In genomic region chr1:168469690-168470089, GRCh38 we compare ENCODE assay signal across 8 cellular contexts.
DNase-seq lines count a peak whose midpoint lies in the region; ATAC-seq and TF ChIP-seq lines count a peak whose summit lies in the region.

No MANE protein-coding gene starts in this region.

- no peaks in the 10 kb centered on the region for H3K36me3 ChIP-seq in HCT116 (ENCODE audit: control insufficient read depth in 1 of 2, insufficient read depth in 2 of 2, low read length in 2 of 2)

- H3K36me3 Mint-ChIP-seq in T-helper 17 cell (ENCODE audit: low read depth) (peaks cover 3% of the 10 kb centered on the region), osteocyte (ENCODE audit: unreplicated experiment) (no peaks in the 10 kb centered on the region)

- peaks cover 20 to 41% of the 10 kb centered on the region in 2 experiments for H3K4me1 ChIP-seq in HCT116 (ENCODE audit: control insufficient read depth in 1 of 2, insufficient read depth in 2 of 2, low read length in 2 of 2)

- intact Hi-C loops in HCT116 (cut with micrococcal nuclease), result no loop called here

- no peak overlapping the region for H3K9ac ChIP-seq in HCT116 (ENCODE audit: low read length)

- CTCF ChIA-PET in HCT116 (lab: Charles Lee), result interaction anchor here (1.6 to 1.7 kb wide), 2 partner anchors 30 to 127 kb away, joined by 5 read pairs; no protein-coding TSS in a partner anchor

- peak overlapping the region; percentile 30; the same call in 1 of the 2 replicates for H3K27ac ChIP-seq in HCT116 (ENCODE audit: low read depth, low read length)

- H3K4me3 Mint-ChIP-seq in T-helper 17 cell (no peak overlapping the region), osteocyte (ENCODE audit: unreplicated experiment) (no peak overlapping the region)

- BruUV-seq in HCT116 (replicated peaks; lab: Mats Ljungman, UMichigan), result no TSS peak

- no peaks in the 10 kb centered on the region for H3K9me2 ChIP-seq in HCT116 (ENCODE audit: insufficient read depth)

- H4K20me1 ChIP-seq in HCT116 (ENCODE audit: insufficient read depth), result no peaks in the 10 kb centered on the region

- H3K4me3 ChIP-seq in HCT116 (replicated peaks in 1 of 2; ENCODE audit: low read depth in 1 of 2, low read length in 2 of 2), result 0 out of 4 replicates have a peak overlapping the region, but pooled peaks of 1 of the 2 experiments have one; percentile 10

- no peaks in the 10 kb centered on the region for H3K27me3 ChIP-seq in HCT116 (ENCODE audit: insufficient read depth, low read length)

- peak overlapping the region; percentile 93 for H2AFZ ChIP-seq in HCT116 (ENCODE audit: low read depth, low read length, poor library complexity, severe bottlenecking)

- TF ChIP-seq POLR2A in HCT116 (IDR thresholded peaks at IDR 0.05; ENCODE audit: borderline replicate concordance, extremely low read depth, insufficient read depth, insufficient read length), result no peak

- no peaks in the 10 kb centered on the region for H3K79me2 ChIP-seq in HCT116 (ENCODE audit: insufficient read depth, low read length)

- H3K4me1 Mint-ChIP-seq in T-helper 17 cell, result peaks cover 31% of the 10 kb centered on the region
- H3K4me1 Mint-ChIP-seq in osteocyte (ENCODE audit: unreplicated experiment), result peaks cover 59% of the 10 kb centered on the region

- TF ChIP-seq CTCF in HCT116 (IDR thresholded peaks at IDR 0.05 in 2 of 3, conservative IDR thresholded peaks at IDR 0.05 in 1 of 3; ENCODE audit: borderline replicate concordance in 1 of 3, insufficient read depth in 1 of 3, low read depth in 2 of 3, low read length in 2 of 3), result no peak
- no peak for TF ChIP-seq CTCF in osteocyte (IDR thresholded peaks at IDR 0.05)

- 0 out of 2 replicates have a peak, but pooled peaks have one; percentile 4 for TF ChIP-seq RAD21 in HCT116 (IDR thresholded peaks at IDR 0.05; ENCODE audit: low read depth)

- H3K27ac Mint-ChIP-seq in T-helper 17 cell (peak overlapping the region; percentile 57), osteocyte (ENCODE audit: unreplicated experiment) (peak overlapping the region; percentile 77)

- H3K4me2 ChIP-seq in HCT116 (ENCODE audit: low read length), result peak overlapping the region; percentile 56

- DNase-seq in HCT116 (ENCODE audit: low read depth, low spot score), result peak; percentile 56
- no peak for DNase-seq in T-helper 17 cell
- peak; percentile 57 for DNase-seq in ecto neural progenitor cell (ENCODE audit: low spot score)
- no peak for DNase-seq in osteocyte (ENCODE audit: extremely low spot score, unreplicated experiment)
- DNase-seq in midbrain (lab: John Stamatoyannopoulos, UW), result no peak
- DNase-seq in T-helper 9 cell, result no peak
- DNase-seq in anterior cingulate cortex (lab: John Stamatoyannopoulos, UW), result no peak

- POLR2A ChIA-PET in HCT116 (lab: Charles Lee), result no interaction called here

- H3K9me3 ChIP-seq in HCT116 (ENCODE audit: control insufficient read depth in 1 of 2, insufficient read depth in 1 of 2, low read depth in 1 of 2, low read length in 2 of 2) (peaks cover 0 to 3% of the 10 kb centered on the region in 2 experiments; a peak in 1 of 4 replicates), T-helper 17 cell (ENCODE audit: control insufficient read depth, low read length, poor library complexity, severe bottlenecking) (no peaks in the 10 kb centered on the region)

- H3K9me3 Mint-ChIP-seq in osteocyte (ENCODE audit: unreplicated experiment), result no peaks in the 10 kb centered on the region

- ATAC-seq in HCT116 (peak; percentile 87), T-helper 17 cell (peak; percentile 59), GM21360 (IDR thresholded peaks at IDR 0.05; ENCODE audit: unreplicated experiment) (no peak)

- H3K27me3 Mint-ChIP-seq in T-helper 17 cell (no peaks in the 10 kb centered on the region), osteocyte (ENCODE audit: unreplicated experiment) (no peaks in the 10 kb centered on the region)

- RAD21 ChIA-PET in HCT116 (lab: Charles Lee; ENCODE audit: low non-redundant PET in 1 of 2, low total read pairs in 2 of 2, uncharacterized antibody in 2 of 2, unreplicated experiment in 2 of 2), result no interaction called here

TF ChIP-seq in HCT116, 20 proteins besides CTCF, POLR2A, EP300 and RAD21:
- peak; percentile 50; the same call in 1 of the 2 replicates for TF ChIP-seq POLR2AphosphoS5 (IDR thresholded peaks at IDR 0.05; ENCODE audit: low read depth, low read length)
- TF ChIP-seq TCF7L2 (IDR thresholded peaks at IDR 0.05; ENCODE audit: borderline replicate concordance, extremely low read depth, insufficient read depth, insufficient read length), result no peak
- no peak for TF ChIP-seq EGR1 (IDR thresholded peaks at IDR 0.05; ENCODE audit: low read depth)
- TF ChIP-seq SP1 (IDR thresholded peaks at IDR 0.05; ENCODE audit: low read depth), result peak; percentile 61
- peak; percentile 74 for TF ChIP-seq MAX (IDR thresholded peaks at IDR 0.05)
- TF ChIP-seq EZH2 (IDR thresholded peaks at IDR 0.05), result no peak
- TF ChIP-seq SIN3A (IDR thresholded peaks at IDR 0.05; ENCODE audit: low read depth), result peak; percentile 51; the same call in 1 of the 2 replicates
- TF ChIP-seq ZNF274 (IDR thresholded peaks at IDR 0.05; ENCODE audit: low read depth, low read length), result no peak
- TF ChIP-seq SRF (IDR thresholded peaks at IDR 0.05; ENCODE audit: low read depth), result 0 out of 2 replicates have a peak, but pooled peaks have one; percentile 5
- TF ChIP-seq EZH2phosphoT487 (IDR thresholded peaks at IDR 0.05; ENCODE audit: borderline replicate concordance), result no peak
- peak; percentile 79 for TF ChIP-seq JUND (IDR thresholded peaks at IDR 0.05)
- TF ChIP-seq FOSL1 (IDR thresholded peaks at IDR 0.05; ENCODE audit: low read depth), result peak; percentile 71
- TF ChIP-seq ZBTB33 (IDR thresholded peaks at IDR 0.05; ENCODE audit: extremely low read depth, insufficient replicate concordance, low read length), result peak; percentile 20
- TF ChIP-seq ZFX (IDR thresholded peaks at IDR 0.05), result no peak
- peak; percentile 88 for TF ChIP-seq CBX3 (IDR thresholded peaks at IDR 0.05; ENCODE audit: low read depth)

Comparison
In these comparisons a context has a peak if more than half of its experiments do, and no peak if none do; other contexts are left out.
1. DNase-seq: peak in HCT116 (single experiment) and ecto neural progenitor cell (single experiment); none in T-helper 17 cell (0 of 3), osteocyte (single experiment), midbrain (single experiment), T-helper 9 cell (single experiment) and anterior cingulate cortex (0 of 58).